In the genomic region with DNA sequence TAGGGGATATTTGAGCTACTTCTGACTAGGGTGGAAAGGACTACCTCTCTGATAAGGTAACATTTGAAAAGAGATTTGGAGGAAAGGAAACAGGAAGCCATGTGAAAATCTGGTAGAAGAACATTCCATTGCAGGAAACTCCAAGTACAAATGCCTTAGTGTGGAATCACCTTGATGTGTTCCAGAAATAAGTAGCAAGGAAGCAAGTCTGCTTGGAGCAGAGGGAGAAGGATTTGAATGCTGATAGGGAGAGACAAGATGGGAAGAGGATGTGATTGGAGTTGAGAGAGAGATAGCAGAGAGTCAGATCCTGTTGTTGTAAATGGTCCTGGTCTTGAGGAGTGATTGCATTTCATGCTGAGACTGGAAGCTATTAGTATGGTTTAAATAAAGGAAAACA, we compare ENCODE assay signal across 19 cellular contexts.
A peak's percentile ranks its signal among the peaks of the same experiment; 100 is the strongest.
DNase-seq lines count a peak whose midpoint lies in the region; ATAC-seq, FAIRE-seq and TF ChIP-seq lines count a peak whose summit lies in the region.
"Had no signal": no experiment of that assay in that cellular context is flagged by ENCODE, and none has a peak within 500 bp of the region (broad histone marks: within the 10 kb centered on the region; RNA-seq: fewer than 3 reads in every experiment).

No MANE protein-coding gene starts in this region.

- FAIRE-seq in H54 (lab: Jason Lieb, UNC) = peak; percentile 50
- FAIRE-seq in keratinocyte (lab: Jason Lieb, UNC) = peak; percentile 69
- FAIRE-seq: A204.1, GM12892, GM19239, HepG2, HTR-8/SVneo had no signal

- H3K36me3 ChIP-seq in keratinocyte (ENCODE audit: control insufficient read depth in 2 of 2, extremely low read depth in 1 of 2, insufficient read depth in 2 of 2, low read length in 2 of 2) = no peaks in the 10 kb centered on the region
- H3K36me3 ChIP-seq: BE2C, HAP-1 had no signal

- H4K20me1 ChIP-seq in keratinocyte (ENCODE audit: control insufficient read depth, extremely low read depth, insufficient read depth, low read length) = no peaks in the 10 kb centered on the region

- H3K9ac ChIP-seq in keratinocyte (ENCODE audit: control insufficient read depth, extremely low read depth, insufficient read depth, low read length) = no peak overlapping the region

- no peak for TF ChIP-seq POLR2A in H54 (IDR thresholded peaks at IDR 0.05; ENCODE audit: low read depth, low read length)

- H3K4me1 ChIP-seq in keratinocyte (ENCODE audit: control insufficient read depth, extremely low read depth, insufficient read depth, low read length) = no peaks in the 10 kb centered on the region
- H3K4me1 ChIP-seq: BE2C, HAP-1 had no signal

- peak; percentile 51 for DNase-seq in EH (ENCODE audit: low read depth)
- no peak for DNase-seq in H54 (ENCODE audit: insufficient read length, low spot score)
- peak; percentile 57 for DNase-seq in NCI-H226
- DNase-seq in keratinocyte (ENCODE audit: low read depth, low spot score) = no peak
- no peak for DNase-seq in SKM-1 (lab: John Stamatoyannopoulos, UW; ENCODE audit: unreplicated experiment)
- DNase-seq in NK-92 treated with Interleukin-12 subunit alpha and Interleukin-12 subunit beta, amount 100 ng/mL, for 24 hours (lab: John Stamatoyannopoulos, UW) = no peak
- DNase-seq: BE2C; CD4-positive, alpha-beta memory T cell; DMS79; GDM1; GOT3 had no signal

- H3K4me3 ChIP-seq in keratinocyte (ENCODE audit: control insufficient read depth in 2 of 3, extremely low read depth in 1 of 3, insufficient read depth in 2 of 3, low read depth in 1 of 3, low read length in 3 of 3) = no peak overlapping the region
- H3K4me3 ChIP-seq: HAP-1 had no signal

- no peak for ATAC-seq in GM21367 (IDR thresholded peaks at IDR 0.05; ENCODE audit: unreplicated experiment)
- ATAC-seq: HepG2 had no signal

- H2AFZ ChIP-seq in keratinocyte (ENCODE audit: control insufficient read depth, low read length) = no peak overlapping the region

- dilution Hi-C loops in keratinocyte (cut with MboI; ENCODE audit: extremely low pct_ligation_motif_present, low sequenced_read_pairs) = no loop called here

- H3K4me2 ChIP-seq in keratinocyte (ENCODE audit: control insufficient read depth, extremely low read depth, insufficient read depth, low read depth, low read length) = no peak overlapping the region

- H3K9me3 ChIP-seq in keratinocyte (ENCODE audit: control insufficient read depth, low read depth, low read length) = no peaks in the 10 kb centered on the region
- H3K9me3 ChIP-seq: BE2C, HAP-1 had no signal

- TF ChIP-seq CTCF in keratinocyte (optimal IDR thresholded peaks at IDR 0.05 in 1 of 3, IDR thresholded peaks at IDR 0.05 in 1 of 3, conservative IDR thresholded peaks at IDR 0.05 in 1 of 3; ENCODE audit: extremely low read depth in 1 of 3, insufficient read depth in 2 of 3, low read length in 3 of 3) = no peak

- H3K27me3 ChIP-seq in keratinocyte (ENCODE audit: control insufficient read depth, extremely low read depth, insufficient read depth, low read length) = no peaks in the 10 kb centered on the region
- H3K27me3 ChIP-seq: BE2C had no signal

- H3K27ac ChIP-seq in keratinocyte (ENCODE audit: control insufficient read depth, insufficient read depth, low read length) = no peak overlapping the region
- H3K27ac ChIP-seq: C4-2B had no signal

- H3K79me2 ChIP-seq in keratinocyte (ENCODE audit: control insufficient read depth, insufficient read depth, low read length) = no peaks in the 10 kb centered on the region

- no peaks in the 10 kb centered on the region for H3K9me1 ChIP-seq in keratinocyte (ENCODE audit: control insufficient read depth, extremely low read depth, insufficient read depth, low read length)

Comparison
In these comparisons a context has a peak if more than half of its experiments do, and no peak if none do; other contexts are left out.
1. DNase-seq: peak in EH (single experiment) and NCI-H226 (single experiment); none in H54 (single experiment), keratinocyte (single experiment), SKM-1 (single experiment) and NK-92 treated with Interleukin-12 subunit alpha and Interleukin-12 subunit beta, amount 100 ng/mL, for 24 hours (single experiment).